Comparison of ENCODE assay signal across 21 cellular contexts in the genomic region with DNA sequence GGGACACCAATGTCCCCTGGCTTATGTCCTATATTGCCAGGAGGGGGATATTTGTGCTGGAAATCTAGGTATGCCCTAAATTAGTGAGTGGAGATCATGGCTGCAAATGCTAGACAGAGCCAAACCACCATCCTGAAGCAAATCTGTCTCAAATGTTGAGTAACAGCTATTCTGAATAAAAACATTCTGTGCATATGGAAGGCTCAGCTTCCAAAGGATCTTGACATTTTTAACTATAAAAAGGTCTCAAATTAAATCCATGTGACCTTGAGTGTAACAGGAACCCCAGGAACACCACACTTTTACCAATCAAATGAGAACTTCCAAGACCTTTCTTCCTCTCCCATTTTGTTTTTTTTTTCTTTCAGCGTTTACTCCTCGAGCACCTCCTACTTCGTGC.
"Had no signal": no experiment of that assay in that cellular context is flagged by ENCODE, and none has a peak within 500 bp of the region (broad histone marks: within the 10 kb centered on the region; RNA-seq: fewer than 3 reads in every experiment).

No MANE protein-coding gene starts in this region.

- H3K27ac Mint-ChIP-seq: activated B cell treated with CpG ODN at 0.5 μM for 24 hours; activated CD4-positive, alpha-beta memory T cell treated with anti-CD3 and anti-CD28 coated beads for 36 hours; activated CD8-positive, alpha-beta memory T cell treated with anti-CD3 and anti-CD28 coated beads, Interleukin-2, amount 10 ng/mL, durations not matched to agents 7 days and 5 days; activated naive CD8-positive, alpha-beta T cell treated with anti-CD3 and anti-CD28 coated beads for 36 hours; endodermal cell; stimulated activated effector memory CD8-positive, alpha-beta T cell treated with anti-CD3 and anti-CD28 coated beads, Interleukin-12 subunit alpha, Interleukin-12 subunit beta, amount 100 ng/mL, for 72 hours; T-helper 2 cell treated with Interferon-gamma antibody and Interleukin-4, amounts not matched to agents 5 μg/mL and 100 μg/mL, for 36 hours had no signal

- ATAC-seq: activated CD8-positive, alpha-beta memory T cell treated with anti-CD3 and anti-CD28 coated beads, Interleukin-2, amount 10 ng/mL, durations not matched to agents 7 days and 5 days; body of pancreas; mucosa of descending colon; stimulated activated effector memory CD8-positive, alpha-beta T cell treated with anti-CD3 and anti-CD28 coated beads, Interleukin-12 subunit alpha, Interleukin-12 subunit beta, amount 100 ng/mL, for 72 hours had no signal

- H3K4me3 Mint-ChIP-seq: activated B cell treated with CpG ODN at 0.5 μM for 24 hours; activated CD4-positive, alpha-beta memory T cell treated with anti-CD3 and anti-CD28 coated beads for 36 hours; activated CD8-positive, alpha-beta memory T cell treated with anti-CD3 and anti-CD28 coated beads, Interleukin-2, amount 10 ng/mL, durations not matched to agents 7 days and 5 days; activated naive CD8-positive, alpha-beta T cell treated with anti-CD3 and anti-CD28 coated beads for 36 hours; endodermal cell; naive B cell; stimulated activated effector memory CD8-positive, alpha-beta T cell treated with anti-CD3 and anti-CD28 coated beads, Interleukin-12 subunit alpha, Interleukin-12 subunit beta, amount 100 ng/mL, for 72 hours; T-helper 2 cell treated with Interferon-gamma antibody and Interleukin-4, amounts not matched to agents 5 μg/mL and 100 μg/mL, for 36 hours had no signal

- H3K4me3 ChIP-seq: body of pancreas, dorsolateral prefrontal cortex, mucosa of descending colon, ovary, sigmoid colon, testis, upper lobe of left lung had no signal

- H3K36me3 ChIP-seq: ovary, sigmoid colon, upper lobe of left lung had no signal

- H3K27ac ChIP-seq: body of pancreas, dorsolateral prefrontal cortex, upper lobe of left lung had no signal

- FAIRE-seq: colon, islet of Langerhans had no signal

- H3K9me3 ChIP-seq: body of pancreas, mucosa of descending colon, ovary, sigmoid colon, testis, upper lobe of left lung had no signal

- DNase-seq: activated B cell treated with CpG ODN at 0.5 μM for 24 hours; activated CD4-positive, alpha-beta memory T cell treated with anti-CD3 and anti-CD28 coated beads for 36 hours; activated CD4-positive, alpha-beta T cell treated with anti-CD3 and anti-CD28 coated beads for 4 hours; activated CD8-positive, alpha-beta memory T cell treated with anti-CD3 and anti-CD28 coated beads, Interleukin-2, amount 10 ng/mL, durations not matched to agents 7 days and 5 days; activated naive CD8-positive, alpha-beta T cell treated with anti-CD3 and anti-CD28 coated beads for 36 hours; amygdala; body of pancreas; caudate nucleus; dorsolateral prefrontal cortex; endodermal cell; mucosa of descending colon; naive B cell; sigmoid colon; stimulated activated CD4-positive, alpha-beta T cell treated with anti-CD3 and anti-CD28 coated beads, Interleukin-4, amount 100 ng/mL, for 24 hours had no signal

- H3K36me3 Mint-ChIP-seq: activated CD4-positive, alpha-beta memory T cell treated with anti-CD3 and anti-CD28 coated beads for 36 hours; activated CD8-positive, alpha-beta memory T cell treated with anti-CD3 and anti-CD28 coated beads, Interleukin-2, amount 10 ng/mL, durations not matched to agents 7 days and 5 days; activated naive CD8-positive, alpha-beta T cell treated with anti-CD3 and anti-CD28 coated beads for 36 hours; naive B cell; stimulated activated effector memory CD8-positive, alpha-beta T cell treated with anti-CD3 and anti-CD28 coated beads, Interleukin-12 subunit alpha, Interleukin-12 subunit beta, amount 100 ng/mL, for 72 hours had no signal

- H3K9me3 Mint-ChIP-seq: activated B cell treated with CpG ODN at 0.5 μM for 24 hours; activated CD4-positive, alpha-beta memory T cell treated with anti-CD3 and anti-CD28 coated beads for 36 hours; activated naive CD8-positive, alpha-beta T cell treated with anti-CD3 and anti-CD28 coated beads for 36 hours; naive B cell; stimulated activated effector memory CD8-positive, alpha-beta T cell treated with anti-CD3 and anti-CD28 coated beads, Interleukin-12 subunit alpha, Interleukin-12 subunit beta, amount 100 ng/mL, for 72 hours; T-helper 2 cell treated with Interferon-gamma antibody and Interleukin-4, amounts not matched to agents 5 μg/mL and 100 μg/mL, for 36 hours had no signal

- H3K4me1 Mint-ChIP-seq: activated B cell treated with CpG ODN at 0.5 μM for 24 hours, naive B cell had no signal

- H3K27me3 ChIP-seq: body of pancreas, dorsolateral prefrontal cortex, ovary, sigmoid colon, testis, upper lobe of left lung had no signal
